In the genomic region with DNA sequence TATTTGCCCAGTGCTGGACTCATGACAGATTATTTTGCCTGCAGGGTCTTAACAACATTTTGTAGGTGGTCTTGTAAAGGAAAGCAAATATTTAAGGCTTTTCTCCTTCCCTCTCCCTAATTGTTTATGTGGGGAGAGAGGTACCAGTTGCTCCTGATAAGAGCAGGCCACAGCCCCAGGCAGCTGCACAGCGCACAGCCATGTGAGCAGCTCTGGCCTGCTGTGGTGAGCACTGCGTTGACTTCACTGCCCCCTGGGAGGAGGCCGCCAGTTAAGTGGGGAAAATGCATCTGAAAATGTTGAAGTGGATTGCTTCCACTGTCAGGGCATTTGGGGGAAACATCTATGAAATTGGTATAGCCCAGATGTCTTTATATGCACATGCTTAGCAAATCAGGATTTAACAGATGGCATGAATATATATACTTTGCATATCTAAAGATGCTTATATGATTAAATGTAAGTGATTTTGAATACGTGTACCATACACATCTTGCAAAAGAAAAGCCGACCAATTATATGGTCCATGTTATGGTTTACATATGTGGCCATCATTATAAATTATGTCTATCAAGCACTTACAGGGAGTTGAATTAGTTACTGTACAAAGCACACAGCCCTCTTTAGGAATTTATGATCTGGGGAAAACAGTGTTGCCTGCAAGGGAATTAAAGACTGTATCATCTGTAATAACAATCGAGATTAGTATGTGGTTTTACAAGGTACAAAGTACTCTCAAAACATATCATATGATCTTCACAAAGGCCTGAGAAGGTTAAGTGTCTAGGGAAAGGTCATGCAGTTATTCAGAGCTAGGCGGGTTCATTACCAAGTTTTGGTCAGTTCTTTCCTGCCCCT, we compare ENCODE assay signal across 11 cellular contexts.
A peak's percentile ranks its signal among the peaks of the same experiment; 100 is the strongest.
DNase-seq lines count a peak whose midpoint lies in the region; ATAC-seq and TF ChIP-seq lines count a peak whose summit lies in the region.
"Had no signal": no experiment of that assay in that cellular context is flagged by ENCODE, and none has a peak within 500 bp of the region (broad histone marks: within the 10 kb centered on the region; RNA-seq: fewer than 3 reads in every experiment).

No MANE protein-coding gene starts in this region.

- peaks cover 7% of the 10 kb centered on the region for H3K27me3 Mint-ChIP-seq in H9 (ENCODE audit: low read depth)
- H3K27me3 Mint-ChIP-seq in chondrocyte (ENCODE audit: low read depth) = peaks cover 13% of the 10 kb centered on the region

- H2BK12ac ChIP-seq in H9 (ENCODE audit: insufficient read length, low read depth, low read length) = no peak overlapping the region

- H3K4me1 ChIP-seq in H9 (ENCODE audit: insufficient read depth, low read length) = peaks cover 9% of the 10 kb centered on the region; the same call in 1 of the 2 replicates

- TF ChIP-seq CTCF in 22Rv1 (IDR thresholded peaks at IDR 0.05) (no peak; the same call in 1 of the 2 replicates), H9 (conservative IDR thresholded peaks at IDR 0.05) (no peak), fibroblast of villous mesenchyme (IDR thresholded peaks at IDR 0.05; ENCODE audit: insufficient read depth, low read depth, low read length) (peak; percentile 12), chondrocyte (IDR thresholded peaks at IDR 0.05) (no peak)

- no peak overlapping the region for H2AK5ac ChIP-seq in H9 (ENCODE audit: insufficient read length, low read length)

- H3K23me2 ChIP-seq in H9 (ENCODE audit: insufficient read length, low read depth, low read length, poor library complexity, severe bottlenecking) = no peaks in the 10 kb centered on the region

- H3K4me1 Mint-ChIP-seq in H9 (peaks cover 29 to 44% of the 10 kb centered on the region in 2 experiments), chondrocyte (ENCODE audit: low read depth) (peaks cover 27% of the 10 kb centered on the region)

- H2BK15ac ChIP-seq in H9 (ENCODE audit: low read depth, low read length) = no peak overlapping the region

- no peak overlapping the region for H3K4me2 ChIP-seq in H9 (ENCODE audit: insufficient read depth, insufficient read length, low read length)

- no peak overlapping the region; a peak in 1 of 5 replicates for H3K4me3 Mint-ChIP-seq in H9
- no peak overlapping the region for H3K4me3 Mint-ChIP-seq in chondrocyte (ENCODE audit: unreplicated experiment)
- H3K4me3 Mint-ChIP-seq: B cell had no signal

- H3T11ph ChIP-seq in H9 (ENCODE audit: low read length) = no peak overlapping the region

- peak overlapping the region; percentile 32 for H3K27ac ChIP-seq in 22Rv1
- H3K27ac ChIP-seq in H9 (ENCODE audit: insufficient read length, low read depth, low read length) = no peak overlapping the region
- H3K27ac ChIP-seq: WERI-Rb-1 had no signal

- no peak overlapping the region for H3K4ac ChIP-seq in H9 (ENCODE audit: low read depth, low read length)

- DNase-seq in H9 (peak; percentile 16), NCI-H526 treated with DMSO at 0.1 percent for 48 hours (lab: John Stamatoyannopoulos, UW) (peak; percentile 2), fibroblast of villous mesenchyme (ENCODE audit: low read depth) (peak; percentile 92), chondrocyte (ENCODE audit: low spot score) (no peak), left lobe of liver (ENCODE audit: low spot score) (no peak), inferior parietal cortex (ENCODE audit: extremely low spot score) (no peak)
- DNase-seq in stimulated activated naive CD4-positive, alpha-beta T cell (lab: John Stamatoyannopoulos, UW) = no peak
- DNase-seq: activated naive CD4-positive, alpha-beta T cell treated with Interleukin-2 at 50 U/mL for 16 hours; WERI-Rb-1 had no signal

- H3K9me3 ChIP-seq in H9 (ENCODE audit: control insufficient read depth, low read depth, low read length) = no peaks in the 10 kb centered on the region

- WGBS in H9 (ENCODE audit: extremely low coverage, insufficient read length, low lambda C conversion rate) = no CpG with 5 or more reads among the region's 7 CpGs

- H3K36me3 Mint-ChIP-seq in H9 (ENCODE audit: insufficient read depth in 1 of 3, low read depth in 3 of 3) (no peaks in the 10 kb centered on the region; a peak in 1 of 7 replicates), chondrocyte (ENCODE audit: low read depth) (peaks cover 3% of the 10 kb centered on the region)

- H4K20me1 ChIP-seq in H9 (ENCODE audit: control insufficient read depth, insufficient read depth, insufficient read length) = no peaks in the 10 kb centered on the region

- H2BK120ac ChIP-seq in H9 (ENCODE audit: low read depth, low read length, poor library complexity, severe bottlenecking) = no peak overlapping the region

- ATAC-seq in left lobe of liver = no peak

- no peaks in the 10 kb centered on the region for H3K79me1 ChIP-seq in H9 (ENCODE audit: insufficient read depth, low read depth, low read length, poor library complexity, severe bottlenecking)

- H2AFZ ChIP-seq in H9 (ENCODE audit: low read length) = no peak overlapping the region

- H2BK20ac ChIP-seq in H9 (ENCODE audit: low read depth, low read length, poor library complexity, severe bottlenecking) = no peak overlapping the region

- no peaks in the 10 kb centered on the region for H3K27me3 ChIP-seq in H9 (ENCODE audit: insufficient read depth, low read length)

- H3K23ac ChIP-seq in H9 (ENCODE audit: insufficient read length, low read depth, low read length) = no peak overlapping the region

- no peak overlapping the region for H2BK5ac ChIP-seq in H9 (ENCODE audit: insufficient read length, low read length)

- no peak overlapping the region for H4K5ac ChIP-seq in H9 (ENCODE audit: insufficient read length, low read depth, low read length)

- no peak overlapping the region for H3K56ac ChIP-seq in H9 (ENCODE audit: insufficient read length, low read depth, low read length)

- no peak overlapping the region for H3K14ac ChIP-seq in H9 (ENCODE audit: insufficient read depth, low read length)

- H3K9ac ChIP-seq in H9 (ENCODE audit: extremely low read depth, insufficient read length, low read length) = no peak overlapping the region

- H3K79me2 ChIP-seq in H9 (ENCODE audit: insufficient read depth, low read length) = no peaks in the 10 kb centered on the region

- no peak overlapping the region for H3K27ac Mint-ChIP-seq in H9
- H3K27ac Mint-ChIP-seq in chondrocyte (ENCODE audit: unreplicated experiment) = no peak overlapping the region
- H3K27ac Mint-ChIP-seq: B cell had no signal

- no peak overlapping the region for H4K8ac ChIP-seq in H9 (replicated peaks; ENCODE audit: insufficient read length, low read depth, low read length)

- H3K9me3 Mint-ChIP-seq in H9 = no peaks in the 10 kb centered on the region
- H3K9me3 Mint-ChIP-seq in chondrocyte (ENCODE audit: low read depth) = no peaks in the 10 kb centered on the region

- no peak overlapping the region for H4K91ac ChIP-seq in H9 (ENCODE audit: insufficient read length, low read depth, low read length)

- no peak overlapping the region for H3K4me3 ChIP-seq in fibroblast of villous mesenchyme (ENCODE audit: low read depth, low read length)

- H3K18ac ChIP-seq in H9 (ENCODE audit: insufficient read length, low read depth, low read length) = no peak overlapping the region

Comparison
In these comparisons a context has a peak if more than half of its experiments do, and no peak if none do; other contexts are left out.
1. DNase-seq: peak in H9 (single experiment), NCI-H526 treated with DMSO at 0.1 percent for 48 hours (single experiment) and fibroblast of villous mesenchyme (single experiment); none in chondrocyte (single experiment), left lobe of liver (single experiment), stimulated activated naive CD4-positive, alpha-beta T cell (0 of 6) and inferior parietal cortex (single experiment).